In genomic region chr6:149065658-149066556, GRCh38 we compare ENCODE assay signal across 8 cellular contexts.
DNase-seq lines count a peak whose midpoint lies in the region; ATAC-seq, FAIRE-seq and TF ChIP-seq lines count a peak whose summit lies in the region.

No MANE protein-coding gene starts in this region.

- ATAC-seq in GM21360 (IDR thresholded peaks at IDR 0.05; ENCODE audit: unreplicated experiment), result peak; percentile 96
- peak; percentile 89 for ATAC-seq in HG03565 (IDR thresholded peaks at IDR 0.05; ENCODE audit: unreplicated experiment)
- ATAC-seq in activated T-cell treated with anti-CD3 and anti-CD28 coated beads, Interleukin-2, amount 50 U/mL, for 72 hours (replicated peaks in 1 of 2), result peak; percentile 81 to 88

- no peak for DNase-seq in GM12891 (ENCODE audit: insufficient read length, low spot score)
- peak in 1 of 2 donors; percentile 44 for DNase-seq in activated T-cell treated with anti-CD3 and anti-CD28 coated beads, Interleukin-2, amount 50 U/mL, for 72 hours
- peak; percentile 90 for DNase-seq in pons (ENCODE audit: low spot score)
- no peak for DNase-seq in HTR-8/SVneo (ENCODE audit: insufficient read length, low spot score)
- no peak for DNase-seq in NCI-H82 (lab: John Stamatoyannopoulos, UW)
- no peak for DNase-seq in NCI-H524 (lab: John Stamatoyannopoulos, UW)

- peaks cover 1 to 3% of the 10 kb centered on the region in 2 donors for H3K36me3 Mint-ChIP-seq in activated T-cell treated with anti-CD3 and anti-CD28 coated beads, Interleukin-2, amount 50 U/mL, for 72 hours (ENCODE audit: insufficient read depth in 2 of 2)

- H3K27me3 Mint-ChIP-seq in activated T-cell treated with anti-CD3 and anti-CD28 coated beads, Interleukin-2, amount 50 U/mL, for 72 hours (ENCODE audit: low read depth), result no peaks in the 10 kb centered on the region

- peak overlapping the region; percentile 56 to 65 for H3K4me3 Mint-ChIP-seq in activated T-cell treated with anti-CD3 and anti-CD28 coated beads, Interleukin-2, amount 50 U/mL, for 72 hours

- H3K27ac Mint-ChIP-seq in activated T-cell treated with anti-CD3 and anti-CD28 coated beads, Interleukin-2, amount 50 U/mL, for 72 hours, result peak overlapping the region; percentile 72

- peak; percentile 58 for TF ChIP-seq POLR2A in GM12891 (IDR thresholded peaks at IDR 0.05; ENCODE audit: low read depth, low read length)

- peaks cover 37% of the 10 kb centered on the region for H3K4me1 Mint-ChIP-seq in activated T-cell treated with anti-CD3 and anti-CD28 coated beads, Interleukin-2, amount 50 U/mL, for 72 hours (ENCODE audit: low read depth)

- peaks cover 0 to 3% of the 10 kb centered on the region in 2 donors for H3K9me3 Mint-ChIP-seq in activated T-cell treated with anti-CD3 and anti-CD28 coated beads, Interleukin-2, amount 50 U/mL, for 72 hours

- FAIRE-seq in GM12891 (lab: Jason Lieb, UNC) (peak; percentile 98), HTR-8/SVneo (lab: Jason Lieb, UNC) (no peak)

TF ChIP-seq in GM12891, 5 proteins besides CTCF, POLR2A, EP300 and RAD21:
- TF ChIP-seq POU2F2 (IDR thresholded peaks at IDR 0.05; ENCODE audit: low read depth, low read length) (peak; percentile 77), TAF1 (IDR thresholded peaks at IDR 0.05; ENCODE audit: low read depth, low read length) (0 out of 2 replicates have a peak, but pooled peaks have one; percentile 52), POLR2AphosphoS5 (IDR thresholded peaks at IDR 0.05; ENCODE audit: low read depth, low read length) (peak; percentile 58), SPI1 (IDR thresholded peaks at IDR 0.05; ENCODE audit: low read depth, low read length) (no peak; the same call in none of the 2 replicates), PAX5 (IDR thresholded peaks at IDR 0.05; ENCODE audit: insufficient read depth, low read length, severe bottlenecking) (no peak)
TF ChIP-seq in GM12891: peak in this region for 3.
